27 cellular contexts compared by ENCODE assay signal in genomic region chr17:63709110-63709509, GRCh38. TPM values are rescaled to one million over a fixed set of nuclear protein-coding genes. Genes with fewer than 3 reads are reported as not detected.
DNase-seq lines count a peak whose midpoint lies in the region; ATAC-seq and TF ChIP-seq lines count a peak whose summit lies in the region.
"Had no signal": no experiment of that assay in that cellular context is flagged by ENCODE, and none has a peak within 500 bp of the region (broad histone marks: within the 10 kb centered on the region; RNA-seq: fewer than 3 reads in every experiment).

No MANE protein-coding gene starts in this region.

- no peak overlapping the region for H2AFZ ChIP-seq in mammary epithelial cell (ENCODE audit: low read depth, low read length)
- H2AFZ ChIP-seq: GM23338, neural progenitor cell had no signal

- no peak overlapping the region for H3K4me3 Mint-ChIP-seq in activated naive CD4-positive, alpha-beta T cell treated with anti-CD3 and anti-CD28 coated beads, Interleukin-2, amount 10 ng/mL, durations not matched to agents 7 days and 5 days
- no peak overlapping the region for H3K4me3 Mint-ChIP-seq in activated CD8-positive, alpha-beta T cell treated with anti-CD3 and anti-CD28 coated beads for 36 hours
- peak overlapping the region; percentile 64 to 76 for H3K4me3 Mint-ChIP-seq in effector memory CD8-positive, alpha-beta T cell
- H3K4me3 Mint-ChIP-seq in stimulated activated effector memory CD8-positive, alpha-beta T cell treated with anti-CD3 and anti-CD28 coated beads, Interleukin-12 subunit alpha, Interleukin-12 subunit beta, amount 100 ng/mL, for 72 hours, result no peak overlapping the region
- H3K4me3 Mint-ChIP-seq: GM23338, neural progenitor cell, WTC11 had no signal

- no peaks in the 10 kb centered on the region for H3K9me3 Mint-ChIP-seq in activated naive CD4-positive, alpha-beta T cell treated with anti-CD3 and anti-CD28 coated beads, Interleukin-2, amount 10 ng/mL, durations not matched to agents 7 days and 5 days
- H3K9me3 Mint-ChIP-seq in activated CD8-positive, alpha-beta T cell treated with anti-CD3 and anti-CD28 coated beads for 36 hours, result no peaks in the 10 kb centered on the region
- H3K9me3 Mint-ChIP-seq in effector memory CD8-positive, alpha-beta T cell, result no peaks in the 10 kb centered on the region
- no peaks in the 10 kb centered on the region for H3K9me3 Mint-ChIP-seq in stimulated activated effector memory CD8-positive, alpha-beta T cell treated with anti-CD3 and anti-CD28 coated beads, Interleukin-12 subunit alpha, Interleukin-12 subunit beta, amount 100 ng/mL, for 72 hours
- H3K9me3 Mint-ChIP-seq: GM23338, neural progenitor cell, WTC11 had no signal

- no peaks in the 10 kb centered on the region for H3K27me3 Mint-ChIP-seq in activated naive CD4-positive, alpha-beta T cell treated with anti-CD3 and anti-CD28 coated beads, Interleukin-2, amount 10 ng/mL, durations not matched to agents 7 days and 5 days
- H3K27me3 Mint-ChIP-seq in activated CD8-positive, alpha-beta T cell treated with anti-CD3 and anti-CD28 coated beads for 36 hours, result no peaks in the 10 kb centered on the region
- H3K27me3 Mint-ChIP-seq in effector memory CD8-positive, alpha-beta T cell, result no peaks in the 10 kb centered on the region

- no peak for DNase-seq in activated naive CD4-positive, alpha-beta T cell treated with anti-CD3 and anti-CD28 coated beads, Interleukin-2, amount 10 ng/mL, durations not matched to agents 7 days and 5 days
- no peak for DNase-seq in activated naive CD4-positive, alpha-beta T cell (lab: John Stamatoyannopoulos, UW)
- DNase-seq in activated CD8-positive, alpha-beta T cell treated with anti-CD3 and anti-CD28 coated beads for 36 hours, result no peak
- DNase-seq in effector memory CD8-positive, alpha-beta T cell, result no peak
- DNase-seq in stimulated activated effector memory CD8-positive, alpha-beta T cell treated with anti-CD3 and anti-CD28 coated beads, Interleukin-12 subunit alpha, Interleukin-12 subunit beta, amount 100 ng/mL, for 72 hours (ENCODE audit: low spot score in 2 of 2), result no peak
- DNase-seq in mammary epithelial cell (no peak), inferior parietal cortex (ENCODE audit: extremely low spot score) (no peak)
- DNase-seq: activated CD8-positive, alpha-beta memory T cell treated with anti-CD3 and anti-CD28 coated beads for 24 hours; amygdala; C1 segment of cervical spinal cord; DMS153; islet precursor cell; NCI-H1417 treated with DMSO at 0.1 percent for 48 hours; NCI-H2107; NCI-H446 treated with DMSO at 0.1 percent for 48 hours; OCI-M1; stimulated activated CD4-positive, alpha-beta T cell treated with anti-CD3 and anti-CD28 coated beads, Interleukin-4, amount 100 ng/mL, for 4 hours; stomach; T-helper 9 cell had no signal

- H3K79me2 ChIP-seq in mammary epithelial cell (ENCODE audit: insufficient read depth, low read length), result no peaks in the 10 kb centered on the region

- H3K36me3 Mint-ChIP-seq in activated naive CD4-positive, alpha-beta T cell treated with anti-CD3 and anti-CD28 coated beads, Interleukin-2, amount 10 ng/mL, durations not matched to agents 7 days and 5 days, result peaks cover 51% of the 10 kb centered on the region
- peaks cover 29% of the 10 kb centered on the region for H3K36me3 Mint-ChIP-seq in activated CD8-positive, alpha-beta T cell treated with anti-CD3 and anti-CD28 coated beads for 36 hours (ENCODE audit: low read depth)
- H3K36me3 Mint-ChIP-seq in effector memory CD8-positive, alpha-beta T cell (ENCODE audit: insufficient read depth), result peaks cover 28% of the 10 kb centered on the region
- peaks cover 58% of the 10 kb centered on the region for H3K36me3 Mint-ChIP-seq in stimulated activated effector memory CD8-positive, alpha-beta T cell treated with anti-CD3 and anti-CD28 coated beads, Interleukin-12 subunit alpha, Interleukin-12 subunit beta, amount 100 ng/mL, for 72 hours

- H3K4me3 ChIP-seq in mammary epithelial cell (replicated peaks in 1 of 3; ENCODE audit: insufficient read depth in 1 of 3, low read depth in 2 of 3, low read length in 3 of 3), result no peak overlapping the region
- H3K4me3 ChIP-seq: GM23338, K562, neural progenitor cell, right lobe of liver, stomach, tibial nerve had no signal

- intact Hi-C loops in activated CD8-positive, alpha-beta T cell treated with anti-CD3 and anti-CD28 coated beads for 36 hours (cut with micrococcal nuclease), result loop anchor here (5.0 kb wide), 1 partner anchor 33 kb away; the partner anchor contains the start of gene STRADA
- intact Hi-C loops in mammary epithelial cell (cut with micrococcal nuclease), result no loop called here

- H3K27ac ChIP-seq in mammary epithelial cell (ENCODE audit: insufficient read depth, low read depth, low read length), result no peak overlapping the region
- H3K27ac ChIP-seq: neural progenitor cell, right lobe of liver, stomach, tibial nerve had no signal

- H4K20me1 ChIP-seq in mammary epithelial cell (ENCODE audit: insufficient read depth, low read length), result no peaks in the 10 kb centered on the region

- H3K9ac ChIP-seq in mammary epithelial cell (ENCODE audit: insufficient read depth, low read length), result no peak overlapping the region
- H3K9ac ChIP-seq: neural progenitor cell had no signal

- peak overlapping the region; percentile 1 for H3K27ac Mint-ChIP-seq in activated naive CD4-positive, alpha-beta T cell treated with anti-CD3 and anti-CD28 coated beads, Interleukin-2, amount 10 ng/mL, durations not matched to agents 7 days and 5 days
- H3K27ac Mint-ChIP-seq in activated CD8-positive, alpha-beta T cell treated with anti-CD3 and anti-CD28 coated beads for 36 hours, result peak overlapping the region; percentile 68
- H3K27ac Mint-ChIP-seq in effector memory CD8-positive, alpha-beta T cell, result peak overlapping the region; percentile 87 to 90
- peak overlapping the region; percentile 63 for H3K27ac Mint-ChIP-seq in stimulated activated effector memory CD8-positive, alpha-beta T cell treated with anti-CD3 and anti-CD28 coated beads, Interleukin-12 subunit alpha, Interleukin-12 subunit beta, amount 100 ng/mL, for 72 hours
- H3K27ac Mint-ChIP-seq: GM23338, neural progenitor cell, WTC11 had no signal

- ATAC-seq in activated CD8-positive, alpha-beta T cell treated with anti-CD3 and anti-CD28 coated beads for 36 hours, result no peak
- no peak for ATAC-seq in effector memory CD8-positive, alpha-beta T cell (replicated peaks)
- no peak for ATAC-seq in stimulated activated effector memory CD8-positive, alpha-beta T cell treated with anti-CD3 and anti-CD28 coated beads, Interleukin-12 subunit alpha, Interleukin-12 subunit beta, amount 100 ng/mL, for 72 hours
- no peak for ATAC-seq in GM18519 (IDR thresholded peaks at IDR 0.05; ENCODE audit: low FRiP score, unreplicated experiment)
- ATAC-seq: GM23338, K562, right lobe of liver, SK-N-SH treated with all-trans-retinoic acid at 6 μM for 48 hours, WTC11 had no signal

- no peaks in the 10 kb centered on the region for H3K27me3 ChIP-seq in mammary epithelial cell (ENCODE audit: insufficient read depth, low read length)
- H3K27me3 ChIP-seq: neural progenitor cell, right lobe of liver, stomach, tibial nerve had no signal

- BruUV-seq in mammary epithelial cell (replicated peaks; lab: Mats Ljungman, UMichigan), result no TSS peak

- H3K36me3 ChIP-seq in mammary epithelial cell (ENCODE audit: insufficient read depth, low read length), result no peaks in the 10 kb centered on the region
- H3K36me3 ChIP-seq: neural progenitor cell had no signal

- no peaks in the 10 kb centered on the region for H3K9me3 ChIP-seq in mammary epithelial cell (replicated peaks; ENCODE audit: insufficient read depth, low read length)
- H3K9me3 ChIP-seq: right lobe of liver, stomach, tibial nerve had no signal

- in situ Hi-C loops in mammary epithelial cell (cut with MboI; ENCODE audit: low sequenced_read_pairs in 2 of 2), result no loop called here

- WGBS in mammary epithelial cell (ENCODE audit: low coverage, missing lambda C conversion rate), result 97% methylated on average over 6 of the region's 6 CpGs

- dilution Hi-C loops in mammary epithelial cell (cut with HindIII; ENCODE audit: low sequenced_read_pairs), result no loop called here

- H3K4me2 ChIP-seq in mammary epithelial cell (ENCODE audit: insufficient read depth, low read depth, low read length), result no peak overlapping the region
- H3K4me2 ChIP-seq: GM23338, neural progenitor cell had no signal

- peaks cover 61% of the 10 kb centered on the region for H3K4me1 Mint-ChIP-seq in activated naive CD4-positive, alpha-beta T cell treated with anti-CD3 and anti-CD28 coated beads, Interleukin-2, amount 10 ng/mL, durations not matched to agents 7 days and 5 days
- peaks cover 57% of the 10 kb centered on the region for H3K4me1 Mint-ChIP-seq in activated CD8-positive, alpha-beta T cell treated with anti-CD3 and anti-CD28 coated beads for 36 hours (ENCODE audit: low read depth)
- H3K4me1 Mint-ChIP-seq in effector memory CD8-positive, alpha-beta T cell (ENCODE audit: low read depth in 2 of 2), result peaks cover 44 to 45% of the 10 kb centered on the region in 2 donors
- H3K4me1 Mint-ChIP-seq in stimulated activated effector memory CD8-positive, alpha-beta T cell treated with anti-CD3 and anti-CD28 coated beads, Interleukin-12 subunit alpha, Interleukin-12 subunit beta, amount 100 ng/mL, for 72 hours, result peaks cover 41% of the 10 kb centered on the region
- H3K4me1 Mint-ChIP-seq: WTC11 had no signal

- TF ChIP-seq CTCF in activated CD8-positive, alpha-beta T cell treated with anti-CD3 and anti-CD28 coated beads for 36 hours (IDR thresholded peaks at IDR 0.05), result no peak
- TF ChIP-seq CTCF in mammary epithelial cell (conservative IDR thresholded peaks at IDR 0.05 in 1 of 2, IDR thresholded peaks at IDR 0.05 in 1 of 2; ENCODE audit: extremely low read depth in 1 of 2, insufficient read depth in 1 of 2, low read depth in 1 of 2, low read length in 2 of 2), result no peak

- H3K4me1 ChIP-seq in mammary epithelial cell (ENCODE audit: insufficient read depth, low read length), result no peaks in the 10 kb centered on the region
- H3K4me1 ChIP-seq: neural progenitor cell, right lobe of liver, stomach, tibial nerve had no signal

- CTCF ChIA-PET in activated naive CD4-positive, alpha-beta T cell treated with anti-CD3 and anti-CD28 coated beads, Interleukin-2, amount 10 ng/mL, durations not matched to agents 7 days and 5 days (lab: Charles Lee), result interaction anchor here (0.7 to 3.9 kb wide), 7 partner anchors 11 to 283 kb away, joined by 3 to 42 read pairs (median 17); partner anchors contain the start of gene MAP3K3
- CTCF ChIA-PET in activated CD8-positive, alpha-beta T cell treated with anti-CD3 and anti-CD28 coated beads for 36 hours (lab: Charles Lee), result interaction anchor here (0.9 to 3.4 kb wide), 6 partner anchors 12 to 274 kb away, joined by 3 to 28 read pairs (median 3); no protein-coding TSS in a partner anchor
- CTCF ChIA-PET in mammary epithelial cell (lab: Charles Lee; ENCODE audit: low non-redundant PET), result no interaction called here

- POLR2A ChIA-PET in activated CD8-positive, alpha-beta T cell treated with anti-CD3 and anti-CD28 coated beads for 36 hours (lab: Charles Lee), result interaction anchor here (1.3 to 2.0 kb wide), 4 partner anchors 8 to 15 kb away, joined by 4 to 15 read pairs (median 8); partner anchors contain the start of gene LIMD2

RNA-seq across cellular contexts. Expression of gene LIMD2, which starts 9.2 kb away (rescaled TPM):
- total RNA-seq in activated CD8-positive, alpha-beta T cell treated with anti-CD3 and anti-CD28 coated beads for 36 hours, result 100 to 1,000 TPM; 143 to 145 TPM
- 1 to 10 TPM in 1 of 2 donors, under 1 TPM in 1; 0.87 to 1.3 TPM for total RNA-seq in mammary epithelial cell
- polyA plus RNA-seq in mammary epithelial cell, result 0.57 TPM
- not detected for polyA minus RNA-seq in mammary epithelial cell

RNA-seq across cellular contexts. Expression of gene STRADA, which starts 32.5 kb away (rescaled TPM):
- 10 to 100 TPM; 44.8 to 48.8 TPM for total RNA-seq in activated CD8-positive, alpha-beta T cell treated with anti-CD3 and anti-CD28 coated beads for 36 hours
- total RNA-seq in mammary epithelial cell, result 10 to 100 TPM; 34.3 to 38.9 TPM
- 24.7 TPM for polyA plus RNA-seq in mammary epithelial cell
- 46.4 TPM for polyA minus RNA-seq in mammary epithelial cell

Comparison
In these comparisons a context has a peak if more than half of its experiments do, and no peak if none do; other contexts are left out.
1. H3K27ac Mint-ChIP-seq: peak in every context shown above with its lines; median percentile 88 in effector memory CD8-positive, alpha-beta T cell; 68 in activated CD8-positive, alpha-beta T cell treated with anti-CD3 and anti-CD28 coated beads for 36 hours; 63 in stimulated activated effector memory CD8-positive, alpha-beta T cell treated with anti-CD3 and anti-CD28 coated beads, Interleukin-12 subunit alpha, Interleukin-12 subunit beta, amount 100 ng/mL, for 72 hours; 1 in activated naive CD4-positive, alpha-beta T cell treated with anti-CD3 and anti-CD28 coated beads, Interleukin-2, amount 10 ng/mL, durations not matched to agents 7 days and 5 days.
2. H3K4me3 Mint-ChIP-seq: peak in effector memory CD8-positive, alpha-beta T cell (2 of 2); none in activated naive CD4-positive, alpha-beta T cell treated with anti-CD3 and anti-CD28 coated beads, Interleukin-2, amount 10 ng/mL, durations not matched to agents 7 days and 5 days (single experiment), activated CD8-positive, alpha-beta T cell treated with anti-CD3 and anti-CD28 coated beads for 36 hours (single experiment) and stimulated activated effector memory CD8-positive, alpha-beta T cell treated with anti-CD3 and anti-CD28 coated beads, Interleukin-12 subunit alpha, Interleukin-12 subunit beta, amount 100 ng/mL, for 72 hours (single experiment).
3. RNA of gene LIMD2, which starts 9.2 kb away (total RNA-seq): 143 to 145 TPM in activated CD8-positive, alpha-beta T cell treated with anti-CD3 and anti-CD28 coated beads for 36 hours; 0.87 to 1.3 TPM in mammary epithelial cell; every median in the first group is over 10 times any median in the second.